In genomic region chr14:24145700-24146621, GRCh38 we compare ENCODE assay signal across 8 cellular contexts. TPM values are rescaled to one million over a fixed set of nuclear protein-coding genes. Genes with fewer than 3 reads are reported as not detected.
A peak's percentile ranks its signal among the peaks of the same experiment; 100 is the strongest.
DNase-seq lines count a peak whose midpoint lies in the region; ATAC-seq and TF ChIP-seq lines count a peak whose summit lies in the region.

A gene with protein sequence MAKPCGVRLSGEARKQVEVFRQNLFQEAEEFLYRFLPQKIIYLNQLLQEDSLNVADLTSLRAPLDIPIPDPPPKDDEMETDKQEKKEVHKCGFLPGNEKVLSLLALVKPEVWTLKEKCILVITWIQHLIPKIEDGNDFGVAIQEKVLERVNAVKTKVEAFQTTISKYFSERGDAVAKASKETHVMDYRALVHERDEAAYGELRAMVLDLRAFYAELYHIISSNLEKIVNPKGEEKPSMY (minus strand): TSS chr14:24146610. CDS start chr14:24146581, 29 bp downstream.

- peak within 1 kb of the TSS; percentile 100 for H3K4me3 ChIP-seq in BLaER1
- H3K4me3 ChIP-seq in left ventricle myocardium inferior, result peak within 1 kb of the TSS; percentile 99

- H3K4me1 ChIP-seq in BLaER1, result peaks cover 54% of the 10 kb centered on the region
- peaks cover 65% of the 10 kb centered on the region for H3K4me1 ChIP-seq in left ventricle myocardium inferior

- ATAC-seq in activated naive CD4-positive, alpha-beta T cell treated with anti-CD3 and anti-CD28 coated beads, Interleukin-2, amount 50 U/mL, for 72 hours, result no peak
- ATAC-seq in GM19035 (IDR thresholded peaks at IDR 0.05; ENCODE audit: unreplicated experiment), result no peak

- peak within 1 kb of the TSS; percentile 99 for H3K4me2 ChIP-seq in BLaER1

- H3K36me3 Mint-ChIP-seq in activated naive CD4-positive, alpha-beta T cell treated with anti-CD3 and anti-CD28 coated beads, Interleukin-2, amount 50 U/mL, for 72 hours, result peaks cover 60 to 68% of the 10 kb centered on the region in 2 donors

- H3K27me3 ChIP-seq in BLaER1 (no peaks in the 10 kb centered on the region), left ventricle myocardium inferior (ENCODE audit: low read depth) (no peaks in the 10 kb centered on the region)

- peak; percentile 59 for DNase-seq in HS-27A (ENCODE audit: low read depth)
- DNase-seq in activated naive CD4-positive, alpha-beta T cell treated with anti-CD3 and anti-CD28 coated beads, Interleukin-2, amount 50 U/mL, for 72 hours (ENCODE audit: low spot score in 2 of 2), result no peak
- no peak for DNase-seq in left ventricle myocardium inferior
- peak; percentile 76 for DNase-seq in renal cortical epithelial cell (ENCODE audit: low read depth)
- no peak for DNase-seq in GF-D8 (lab: John Stamatoyannopoulos, UW)
- no peak for DNase-seq in activated CD8-positive, alpha-beta memory T cell treated with anti-CD3 and anti-CD28 coated beads, Interleukin-2, amount 50 U/mL, for 48 hours

- intact Hi-C loops in left ventricle myocardium inferior (cut with micrococcal nuclease), result no loop called here

- H3K36me3 ChIP-seq in BLaER1 (peaks cover 53% of the 10 kb centered on the region), left ventricle myocardium inferior (peaks cover 39% of the 10 kb centered on the region)

- peak within 1 kb of the TSS; percentile 92 for H3K9ac ChIP-seq in BLaER1

- peaks cover 20% of the 10 kb centered on the region for H4K20me1 ChIP-seq in BLaER1

- peak within 1 kb of the TSS; percentile 96 to 99 for H3K27ac Mint-ChIP-seq in activated naive CD4-positive, alpha-beta T cell treated with anti-CD3 and anti-CD28 coated beads, Interleukin-2, amount 50 U/mL, for 72 hours

- no peaks in the 10 kb centered on the region for H3K9me3 ChIP-seq in BLaER1
- H3K9me3 ChIP-seq in left ventricle myocardium inferior (replicated peaks), result no peaks in the 10 kb centered on the region

- peak within 1 kb of the TSS; percentile 89 for H3K27ac ChIP-seq in BLaER1
- peak within 1 kb of the TSS; percentile 98 for H3K27ac ChIP-seq in left ventricle myocardium inferior (replicated peaks)

- no peaks in the 10 kb centered on the region for H3K9me3 Mint-ChIP-seq in activated naive CD4-positive, alpha-beta T cell treated with anti-CD3 and anti-CD28 coated beads, Interleukin-2, amount 50 U/mL, for 72 hours

- no peak for TF ChIP-seq CTCF in left ventricle myocardium inferior (IDR thresholded peaks at IDR 0.05; ENCODE audit: borderline replicate concordance)

RNA-seq across cellular contexts. Expression of the gene that starts here (rescaled TPM):
- 100 to 1,000 TPM; 452 to 507 TPM for total RNA-seq in activated naive CD4-positive, alpha-beta T cell treated with anti-CD3 and anti-CD28 coated beads, Interleukin-2, amount 50 U/mL, for 72 hours
- total RNA-seq in left ventricle myocardium inferior (89.7 TPM), renal cortical epithelial cell (69.3 and 258 TPM in 2 replicates)

Comparison
In these comparisons a context has a peak if more than half of its experiments do, and no peak if none do; other contexts are left out.
1. DNase-seq: peak in HS-27A (single experiment) and renal cortical epithelial cell (single experiment); none in activated naive CD4-positive, alpha-beta T cell treated with anti-CD3 and anti-CD28 coated beads, Interleukin-2, amount 50 U/mL, for 72 hours (0 of 2), left ventricle myocardium inferior (single experiment), GF-D8 (single experiment) and activated CD8-positive, alpha-beta memory T cell treated with anti-CD3 and anti-CD28 coated beads, Interleukin-2, amount 50 U/mL, for 48 hours (single experiment).